Comparison of ENCODE assay signal across 20 cellular contexts in genomic region chr12:114186241-114187002, GRCh38.
DNase-seq lines count a peak whose midpoint lies in the region; ATAC-seq and TF ChIP-seq lines count a peak whose summit lies in the region.
"Had no signal": no experiment of that assay in that cellular context is flagged by ENCODE, and none has a peak within 500 bp of the region (broad histone marks: within the 10 kb centered on the region; RNA-seq: fewer than 3 reads in every experiment).

No MANE protein-coding gene starts in this region.

- peak overlapping the region; percentile 49 to 99 (median 92) for H3K27ac ChIP-seq in dorsolateral prefrontal cortex
- no peak overlapping the region for H3K27ac ChIP-seq in iPS DF 6.9 (ENCODE audit: low read length)
- H3K27ac ChIP-seq: PC-9, testis had no signal

- 0 out of 2 replicates have a peak, but pooled peaks cover 2% of the 10 kb centered on the region for H3K4me1 ChIP-seq in iPS DF 6.9 (ENCODE audit: control insufficient read depth, insufficient read depth, low read length)
- H3K4me1 ChIP-seq: testis had no signal

- no CpG with 5 or more reads among the region's 17 CpGs for WGBS in iPS DF 6.9 (ENCODE audit: insufficient coverage, insufficient read length)

- H3K4me3 ChIP-seq in dorsolateral prefrontal cortex (peak overlapping the region in 5 of 59 donors; percentile 2 to 38 (median 10)), iPS DF 6.9 (ENCODE audit: low read length) (no peak overlapping the region)
- H3K4me3 ChIP-seq: PC-9, testis had no signal

- H3K36me3 ChIP-seq in iPS DF 6.9 (ENCODE audit: control insufficient read depth, insufficient read depth, low read length): no peaks in the 10 kb centered on the region

- H3K9me3 ChIP-seq in iPS DF 6.9 (ENCODE audit: control insufficient read depth, insufficient read depth, low read length): no peaks in the 10 kb centered on the region
- H3K9me3 ChIP-seq: testis had no signal

- ATAC-seq in HG02642 (IDR thresholded peaks at IDR 0.05; ENCODE audit: poor library complexity, unreplicated experiment): no peak
- no peak for ATAC-seq in HG02870 (IDR thresholded peaks at IDR 0.05; ENCODE audit: unreplicated experiment)
- ATAC-seq: activated naive CD8-positive, alpha-beta T cell treated with anti-CD3 and anti-CD28 coated beads, Interleukin-2, amount 50 U/mL, for 24 hours; sciatic nerve had no signal

- DNase-seq in NCI-H2171 (lab: John Stamatoyannopoulos, UW) (peak; percentile 80), dorsolateral prefrontal cortex (peak; percentile 7 to 94 (median 83)), iPS DF 6.9 (ENCODE audit: low read depth, low spot score) (peak; percentile 57), posterior cingulate gyrus (peak; percentile 44 to 97 (median 74)), HK-2 (ENCODE audit: unreplicated experiment) (no peak)
- DNase-seq: activated CD4-positive, alpha-beta T cell treated with anti-CD3 and anti-CD28 coated beads, Interleukin-2, amount 50 U/mL, for 48 hours; activated naive CD8-positive, alpha-beta T cell treated with anti-CD3 and anti-CD28 coated beads, Interleukin-2, amount 50 U/mL, for 24 hours; activated T-cell treated with anti-CD3 and anti-CD28 coated beads, Interleukin-2, amount 50 U/mL, for 48 hours; AML-193; central memory CD4-positive, alpha-beta T cell; HCEC 1CT; NCI-H1694; NCI-H526 treated with DMSO at 0.1 percent for 48 hours; PC-9; stimulated activated CD4-positive, alpha-beta T cell treated with anti-CD3 and anti-CD28 coated beads, Interleukin-2, amount 100 ng/mL, for 24 hours; SW 1271; testis had no signal

- TF ChIP-seq CTCF in dorsolateral prefrontal cortex (IDR thresholded peaks at IDR 0.05 in 54 of 56, conservative IDR thresholded peaks at IDR 0.05 in 2 of 56; ENCODE audit: low read depth in 1 of 56, partially characterized antibody in 56 of 56): peak in 14 of 56 donors; percentile 9 to 47 (median 18)

- H3K27me3 ChIP-seq in dorsolateral prefrontal cortex (peaks cover 0 to 5% (median 0%) of the 10 kb centered on the region in 45 donors), iPS DF 6.9 (ENCODE audit: control insufficient read depth, insufficient read depth, low read length) (no peaks in the 10 kb centered on the region)
- H3K27me3 ChIP-seq: testis had no signal

- intact Hi-C loops in dorsolateral prefrontal cortex (cut with DNase I) (loop anchor here in 1 of 2 donors (10.0 kb wide), 1 partner anchor 222 kb away; the partner anchor contains the start of gene RBM19), posterior cingulate gyrus (cut with DNase I) (loop anchor here (2.0 kb wide), 1 partner anchor 220 kb away; the partner anchor contains the start of gene RBM19)
